ENCODE assay signal across 14 cellular contexts in the genomic region with DNA sequence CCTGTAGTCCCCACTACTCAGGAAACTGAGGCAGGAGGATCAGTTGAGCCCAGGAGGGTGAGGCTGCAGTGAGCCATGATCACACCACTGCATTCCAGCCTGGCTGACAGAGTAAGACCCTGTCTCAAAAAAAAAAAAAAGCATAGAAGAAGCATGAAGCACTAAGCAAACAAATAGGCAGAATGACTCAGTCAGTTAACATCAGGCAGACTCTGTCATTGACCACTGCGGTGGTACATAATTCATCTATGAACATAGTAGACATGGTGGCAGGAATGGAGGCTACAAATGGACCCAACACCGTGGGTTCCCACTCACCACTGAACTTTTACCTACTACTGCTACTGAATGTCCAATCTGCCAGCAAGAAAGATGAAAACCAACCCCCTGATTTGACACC. TPM values are rescaled to one million over a fixed set of nuclear protein-coding genes. Genes with fewer than 3 reads are reported as not detected.
DNase-seq lines count a peak whose midpoint lies in the region; ATAC-seq and TF ChIP-seq lines count a peak whose summit lies in the region.
"Had no signal": no experiment of that assay in that cellular context is flagged by ENCODE, and none has a peak within 500 bp of the region (broad histone marks: within the 10 kb centered on the region; RNA-seq: fewer than 3 reads in every experiment).

No MANE protein-coding gene starts in this region.

- ATAC-seq in naive thymus-derived CD8-positive, alpha-beta T cell: no peak
- no peak for ATAC-seq in left lobe of liver
- no peak for ATAC-seq in T-helper 17 cell
- ATAC-seq: pancreas had no signal

- H3K4me1 Mint-ChIP-seq in Calu3 (ENCODE audit: low read depth, unreplicated experiment) (peaks cover 8% of the 10 kb centered on the region), T-helper 17 cell (no peaks in the 10 kb centered on the region)
- peaks cover 0 to 1% (median 0%) of the 10 kb centered on the region in 4 donors for H3K4me1 Mint-ChIP-seq in naive thymus-derived CD8-positive, alpha-beta T cell
- H3K4me1 Mint-ChIP-seq: CD14-positive monocyte had no signal

- BruUV-seq in Calu3 (replicated peaks; lab: Mats Ljungman, UMichigan): no TSS peak

- H3K4me3 Mint-ChIP-seq in Calu3 (ENCODE audit: low read depth, unreplicated experiment): no peak overlapping the region
- H3K4me3 Mint-ChIP-seq in naive thymus-derived CD8-positive, alpha-beta T cell: no peak overlapping the region
- no peak overlapping the region for H3K4me3 Mint-ChIP-seq in T-helper 17 cell
- H3K4me3 Mint-ChIP-seq: CD14-positive monocyte had no signal

- intact Hi-C loops in Calu3 (cut with micrococcal nuclease; ENCODE audit: unreplicated experiment): no loop called here

- POLR2A ChIA-PET in naive thymus-derived CD8-positive, alpha-beta T cell (lab: Charles Lee): interaction anchor here (0.7 kb wide), 1 partner anchor 457 kb away, joined by 3 read pairs; no protein-coding TSS in a partner anchor

- no peaks in the 10 kb centered on the region for H3K27me3 Mint-ChIP-seq in Calu3 (ENCODE audit: unreplicated experiment)
- H3K27me3 Mint-ChIP-seq in naive thymus-derived CD8-positive, alpha-beta T cell: peaks cover 0 to 6% (median 5%) of the 10 kb centered on the region in 5 donors
- H3K27me3 Mint-ChIP-seq in T-helper 17 cell: peaks cover 4% of the 10 kb centered on the region

- H3K9me3 Mint-ChIP-seq in Calu3 (ENCODE audit: low read depth, unreplicated experiment): no peaks in the 10 kb centered on the region
- H3K9me3 Mint-ChIP-seq in naive thymus-derived CD8-positive, alpha-beta T cell: no peaks in the 10 kb centered on the region
- H3K9me3 Mint-ChIP-seq: CD14-positive monocyte had no signal

- H3K36me3 Mint-ChIP-seq in Calu3 (ENCODE audit: insufficient read depth, unreplicated experiment) (no peaks in the 10 kb centered on the region), T-helper 17 cell (ENCODE audit: low read depth) (no peaks in the 10 kb centered on the region)
- no peaks in the 10 kb centered on the region for H3K36me3 Mint-ChIP-seq in naive thymus-derived CD8-positive, alpha-beta T cell
- H3K36me3 Mint-ChIP-seq: CD14-positive monocyte had no signal

- peak; percentile 40 for DNase-seq in Calu3
- peak; percentile 44 for DNase-seq in LoVo (ENCODE audit: low spot score)
- peak; percentile 77 for DNase-seq in astrocyte of the hippocampus (ENCODE audit: low read depth, low spot score)
- peak; percentile 87 for DNase-seq in kidney tubule cell (ENCODE audit: low spot score)
- no peak for DNase-seq in naive thymus-derived CD8-positive, alpha-beta T cell
- no peak for DNase-seq in left lobe of liver (ENCODE audit: low spot score)
- DNase-seq in NCI-H1436 treated with DMSO at 0.1 percent for 48 hours (lab: John Stamatoyannopoulos, UW): no peak
- DNase-seq in T-helper 17 cell: no peak
- DNase-seq: activated CD8-positive, alpha-beta memory T cell treated with anti-CD3 and anti-CD28 coated beads, Interleukin-2, amount 50 U/mL, for 4 hours; hippocampal formation; pancreas; stimulated activated CD4-positive, alpha-beta T cell treated with anti-CD3 and anti-CD28 coated beads, Interleukin-2, amount 100 ng/mL, for 48 hours; stimulated activated naive CD4-positive, alpha-beta T cell treated with Interleukin-2 at 50 U/mL for 16 hours had no signal

- CTCF ChIA-PET in Calu3 (lab: Charles Lee): no interaction called here

- H3K9me3 ChIP-seq in T-helper 17 cell (ENCODE audit: control insufficient read depth, low read length, poor library complexity, severe bottlenecking): no peaks in the 10 kb centered on the region
- H3K9me3 ChIP-seq: pancreas had no signal

- peak overlapping the region; percentile 46 for H3K27ac Mint-ChIP-seq in Calu3 (ENCODE audit: unreplicated experiment)
- no peak overlapping the region for H3K27ac Mint-ChIP-seq in naive thymus-derived CD8-positive, alpha-beta T cell
- no peak overlapping the region for H3K27ac Mint-ChIP-seq in T-helper 17 cell

- no peak for TF ChIP-seq CTCF in Calu3 (IDR thresholded peaks at IDR 0.05; ENCODE audit: unreplicated experiment)

RNA-seq across cellular contexts. Expression of a gene that starts 7.6 kb away (rescaled TPM):
- total RNA-seq in Calu3 (2022) (42.4 and 42.8 TPM in 2 replicates), left lobe of liver (11.0 TPM), T-helper 17 cell (10 to 100 TPM; 33.7 to 33.9 TPM)
- 10 to 100 TPM; 56.6 to 62.2 TPM for total RNA-seq in naive thymus-derived CD8-positive, alpha-beta T cell
- 10 to 100 TPM in 1 of 3 donors, 1 to 10 TPM in 2; 7.6 to 11.2 (median 9.9) TPM for polyA plus RNA-seq in naive thymus-derived CD8-positive, alpha-beta T cell

Comparison
In these comparisons a context has a peak if more than half of its experiments do, and no peak if none do; other contexts are left out.
1. DNase-seq: peak in Calu3 (single experiment), LoVo (single experiment), astrocyte of the hippocampus (single experiment) and kidney tubule cell (single experiment); none in naive thymus-derived CD8-positive, alpha-beta T cell (0 of 10), left lobe of liver (single experiment), NCI-H1436 treated with DMSO at 0.1 percent for 48 hours (single experiment) and T-helper 17 cell (0 of 3).